Comparison of ENCODE assay signal across 18 cellular contexts in the genomic region with DNA sequence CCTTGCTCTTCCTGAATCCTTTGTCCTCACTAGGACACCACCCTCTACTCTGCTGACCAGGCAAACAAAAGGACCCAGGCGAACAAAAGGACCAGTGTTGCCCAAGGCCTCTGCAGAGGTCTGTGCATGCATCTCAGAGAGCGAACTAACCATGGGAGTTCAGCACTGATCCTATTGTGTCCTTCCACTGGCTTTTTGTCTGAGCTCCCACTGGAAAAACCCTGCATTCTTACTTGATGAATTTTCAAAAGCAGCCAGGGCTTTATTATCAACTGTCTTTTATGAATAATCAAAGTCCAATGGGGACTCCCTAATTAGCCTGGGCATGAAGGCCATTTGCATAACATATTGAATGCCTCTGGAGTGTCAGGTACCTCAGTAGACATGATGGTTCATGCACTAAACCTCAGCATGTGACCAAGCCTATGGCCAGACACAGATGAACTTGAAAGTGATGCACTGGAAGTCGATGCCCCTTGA.
A peak's percentile ranks its signal among the peaks of the same experiment; 100 is the strongest.
DNase-seq lines count a peak whose midpoint lies in the region; ATAC-seq and TF ChIP-seq lines count a peak whose summit lies in the region.
"Had no signal": no experiment of that assay in that cellular context is flagged by ENCODE, and none has a peak within 500 bp of the region (broad histone marks: within the 10 kb centered on the region; RNA-seq: fewer than 3 reads in every experiment).

No MANE protein-coding gene starts in this region.

- intact Hi-C loops in prostate gland (cut with DNase I): loop anchor here (5.0 kb wide), 2 partner anchors 55 to 140 kb away; partner anchors contain the start of gene KCNMA1

- no peak overlapping the region for H3K4me3 ChIP-seq in prostate gland
- H3K4me3 ChIP-seq: smooth muscle cell, tibial nerve had no signal

- no peaks in the 10 kb centered on the region for H3K27me3 ChIP-seq in foreskin keratinocyte
- no peaks in the 10 kb centered on the region for H3K27me3 ChIP-seq in prostate gland (replicated peaks; ENCODE audit: insufficient read depth)
- H3K27me3 ChIP-seq: tibial nerve had no signal

- DNase-seq in DMS53 (lab: John Stamatoyannopoulos, UW) (peak; percentile 66), DMS53 treated with DMSO at 0.1 percent for 48 hours (lab: John Stamatoyannopoulos, UW; ENCODE audit: unreplicated experiment) (no peak), NCI-H345 (lab: John Stamatoyannopoulos, UW) (peak; percentile 73), foreskin keratinocyte (peak; percentile 79 to 85), prostate gland (ENCODE audit: low spot score) (no peak), DMS79 treated with DMSO at 0.1 percent for 48 hours (lab: John Stamatoyannopoulos, UW) (no peak)
- DNase-seq: activated CD4-positive, alpha-beta T cell treated with anti-CD3 and anti-CD28 coated beads for 4 hours; activated CD8-positive, alpha-beta memory T cell treated with anti-CD3 and anti-CD28 coated beads, Interleukin-2, amount 50 U/mL, for 4 hours; activated naive CD4-positive, alpha-beta T cell treated with anti-CD3 and anti-CD28 coated beads for 36 hours; DND-41; KBM-7; left cardiac atrium; NCI-H1105 treated with DMSO at 0.1 percent for 48 hours; PC-3 had no signal

- no peaks in the 10 kb centered on the region for H3K9me3 ChIP-seq in prostate gland
- H3K9me3 ChIP-seq: tibial nerve had no signal

- TF ChIP-seq CTCF in foreskin keratinocyte (conservative IDR thresholded peaks at IDR 0.05) (no peak), prostate gland (IDR thresholded peaks at IDR 0.05) (no peak)

- peaks cover 17% of the 10 kb centered on the region for H3K4me1 ChIP-seq in foreskin keratinocyte
- H3K4me1 ChIP-seq in prostate gland (replicated peaks): peaks cover 4% of the 10 kb centered on the region

- H3K27ac ChIP-seq in foreskin keratinocyte: no peak overlapping the region
- H3K27ac ChIP-seq in prostate gland: peak overlapping the region; percentile 66 to 76
- H3K27ac ChIP-seq: tibial nerve had no signal

- no peak for TF ChIP-seq POLR2A in prostate gland (IDR thresholded peaks at IDR 0.05)

- ATAC-seq in foreskin keratinocyte (peak; percentile 25), HG03378 (IDR thresholded peaks at IDR 0.05; ENCODE audit: unreplicated experiment) (no peak), HG02870 (IDR thresholded peaks at IDR 0.05; ENCODE audit: unreplicated experiment) (no peak)
- ATAC-seq: left cardiac atrium, PC-3 had no signal

- no peaks in the 10 kb centered on the region for H3K36me3 ChIP-seq in prostate gland
- H3K36me3 ChIP-seq: tibial nerve had no signal

- 87% methylated on average over 3 of the region's 3 CpGs for WGBS in prostate gland

Comparison
In these comparisons a context has a peak if more than half of its experiments do, and no peak if none do; other contexts are left out.
1. DNase-seq: peak in DMS53 (single experiment), NCI-H345 (single experiment) and foreskin keratinocyte (2 of 2); none in DMS53 treated with DMSO at 0.1 percent for 48 hours (single experiment), prostate gland (single experiment) and DMS79 treated with DMSO at 0.1 percent for 48 hours (single experiment).